ENCODE assay signal across 1 cellular context in genomic region chr14:95157195-95157986, GRCh38.
TF ChIP-seq lines count a peak whose summit lies in the region.

A gene with protein sequence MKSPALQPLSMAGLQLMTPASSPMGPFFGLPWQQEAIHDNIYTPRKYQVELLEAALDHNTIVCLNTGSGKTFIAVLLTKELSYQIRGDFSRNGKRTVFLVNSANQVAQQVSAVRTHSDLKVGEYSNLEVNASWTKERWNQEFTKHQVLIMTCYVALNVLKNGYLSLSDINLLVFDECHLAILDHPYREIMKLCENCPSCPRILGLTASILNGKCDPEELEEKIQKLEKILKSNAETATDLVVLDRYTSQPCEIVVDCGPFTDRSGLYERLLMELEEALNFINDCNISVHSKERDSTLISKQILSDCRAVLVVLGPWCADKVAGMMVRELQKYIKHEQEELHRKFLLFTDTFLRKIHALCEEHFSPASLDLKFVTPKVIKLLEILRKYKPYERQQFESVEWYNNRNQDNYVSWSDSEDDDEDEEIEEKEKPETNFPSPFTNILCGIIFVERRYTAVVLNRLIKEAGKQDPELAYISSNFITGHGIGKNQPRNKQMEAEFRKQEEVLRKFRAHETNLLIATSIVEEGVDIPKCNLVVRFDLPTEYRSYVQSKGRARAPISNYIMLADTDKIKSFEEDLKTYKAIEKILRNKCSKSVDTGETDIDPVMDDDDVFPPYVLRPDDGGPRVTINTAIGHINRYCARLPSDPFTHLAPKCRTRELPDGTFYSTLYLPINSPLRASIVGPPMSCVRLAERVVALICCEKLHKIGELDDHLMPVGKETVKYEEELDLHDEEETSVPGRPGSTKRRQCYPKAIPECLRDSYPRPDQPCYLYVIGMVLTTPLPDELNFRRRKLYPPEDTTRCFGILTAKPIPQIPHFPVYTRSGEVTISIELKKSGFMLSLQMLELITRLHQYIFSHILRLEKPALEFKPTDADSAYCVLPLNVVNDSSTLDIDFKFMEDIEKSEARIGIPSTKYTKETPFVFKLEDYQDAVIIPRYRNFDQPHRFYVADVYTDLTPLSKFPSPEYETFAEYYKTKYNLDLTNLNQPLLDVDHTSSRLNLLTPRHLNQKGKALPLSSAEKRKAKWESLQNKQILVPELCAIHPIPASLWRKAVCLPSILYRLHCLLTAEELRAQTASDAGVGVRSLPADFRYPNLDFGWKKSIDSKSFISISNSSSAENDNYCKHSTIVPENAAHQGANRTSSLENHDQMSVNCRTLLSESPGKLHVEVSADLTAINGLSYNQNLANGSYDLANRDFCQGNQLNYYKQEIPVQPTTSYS (N-terminal part only) (minus strand): TSS chr14:95157529. CDS start chr14:95133458, 24,071 bp downstream.

TF ChIP-seq in HepG2, 621 proteins besides CTCF, POLR2A, EP300 and RAD21 (continued from another document and continues in another):
- TF ChIP-seq, protein P1, sequence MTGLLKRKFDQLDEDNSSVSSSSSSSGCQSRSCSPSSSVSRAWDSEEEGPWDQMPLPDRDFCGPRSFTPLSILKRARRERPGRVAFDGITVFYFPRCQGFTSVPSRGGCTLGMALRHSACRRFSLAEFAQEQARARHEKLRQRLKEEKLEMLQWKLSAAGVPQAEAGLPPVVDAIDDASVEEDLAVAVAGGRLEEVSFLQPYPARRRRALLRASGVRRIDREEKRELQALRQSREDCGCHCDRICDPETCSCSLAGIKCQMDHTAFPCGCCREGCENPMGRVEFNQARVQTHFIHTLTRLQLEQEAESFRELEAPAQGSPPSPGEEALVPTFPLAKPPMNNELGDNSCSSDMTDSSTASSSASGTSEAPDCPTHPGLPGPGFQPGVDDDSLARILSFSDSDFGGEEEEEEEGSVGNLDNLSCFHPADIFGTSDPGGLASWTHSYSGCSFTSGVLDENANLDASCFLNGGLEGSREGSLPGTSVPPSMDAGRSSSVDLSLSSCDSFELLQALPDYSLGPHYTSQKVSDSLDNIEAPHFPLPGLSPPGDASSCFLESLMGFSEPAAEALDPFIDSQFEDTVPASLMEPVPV (CRISPR knock-in tag; IDR thresholded peaks at IDR 0.05): peak; percentile 34; the same call in 1 of the 2 replicates
- TF ChIP-seq ZNF121 (CRISPR knock-in tag; IDR thresholded peaks at IDR 0.05) (0 out of 2 replicates have a peak, but pooled peaks have one; percentile 10), SCMH1 (CRISPR knock-in tag; IDR thresholded peaks at IDR 0.05; ENCODE audit: borderline replicate concordance) (no peak), GTF3A (CRISPR knock-in tag; conservative IDR thresholded peaks at IDR 0.05) (no peak), KMT2A (CRISPR knock-in tag; IDR thresholded peaks at IDR 0.05) (peak; percentile 88; the same call in 1 of the 2 replicates), ZBTB43 (CRISPR knock-in tag; conservative IDR thresholded peaks at IDR 0.05) (peak; percentile 11; the same call in 1 of the 2 replicates), ZNF160 (CRISPR knock-in tag; IDR thresholded peaks at IDR 0.05) (no peak), ZMYM4 (CRISPR knock-in tag; IDR thresholded peaks at IDR 0.05) (no peak), ZFP62 (CRISPR knock-in tag; IDR thresholded peaks at IDR 0.05) (no peak), ZZZ3 (CRISPR knock-in tag; IDR thresholded peaks at IDR 0.05; ENCODE audit: borderline replicate concordance) (peak; percentile 29; the same call in 1 of the 2 replicates), SIX4 (CRISPR knock-in tag; IDR thresholded peaks at IDR 0.05) (no peak), ZNF33B (CRISPR knock-in tag; IDR thresholded peaks at IDR 0.05) (0 out of 2 replicates have a peak, but pooled peaks have one; percentile 33), ZFY (CRISPR knock-in tag; IDR thresholded peaks at IDR 0.05) (peak; percentile 98), ZSCAN12 (CRISPR knock-in tag; IDR thresholded peaks at IDR 0.05) (no peak; the same call in 1 of the 2 replicates), ELF3 (CRISPR knock-in tag; IDR thresholded peaks at IDR 0.05) (no peak), YEATS2 (CRISPR knock-in tag; IDR thresholded peaks at IDR 0.05; ENCODE audit: borderline replicate concordance) (peak; percentile 80), KAT2B (IDR thresholded peaks at IDR 0.05; ENCODE audit: borderline replicate concordance, low read depth, low read length) (no peak), MEIS2 (CRISPR knock-in tag; IDR thresholded peaks at IDR 0.05) (peak; percentile 82; the same call in 1 of the 2 replicates), TMF1 (CRISPR knock-in tag; IDR thresholded peaks at IDR 0.05; ENCODE audit: low read depth) (peak; percentile 73; the same call in 1 of the 2 replicates), FUBP1 (CRISPR knock-in tag; IDR thresholded peaks at IDR 0.05; ENCODE audit: borderline replicate concordance) (no peak), DNMT1 (CRISPR knock-in tag; IDR thresholded peaks at IDR 0.05) (no peak), ZNF547 (CRISPR knock-in tag; IDR thresholded peaks at IDR 0.05) (peak; percentile 17; the same call in 1 of the 2 replicates), ELF4 (CRISPR knock-in tag; IDR thresholded peaks at IDR 0.05; ENCODE audit: borderline replicate concordance) (peak; percentile 56; the same call in 1 of the 2 replicates), TAF1 (CRISPR knock-in tag; IDR thresholded peaks at IDR 0.05) (peak; percentile 62; the same call in 1 of the 2 replicates), ZNF275 (CRISPR knock-in tag; IDR thresholded peaks at IDR 0.05; ENCODE audit: borderline replicate concordance) (no peak), CAMTA2 (CRISPR knock-in tag; IDR thresholded peaks at IDR 0.05; ENCODE audit: borderline replicate concordance) (0 out of 2 replicates have a peak, but pooled peaks have one; percentile 45), DDIT3 (CRISPR knock-in tag; IDR thresholded peaks at IDR 0.05) (no peak), SRY (CRISPR knock-in tag; IDR thresholded peaks at IDR 0.05) (peak; percentile 77; the same call in 1 of the 2 replicates), ZNF879 (CRISPR knock-in tag; IDR thresholded peaks at IDR 0.05) (0 out of 2 replicates have a peak, but pooled peaks have one; percentile 37), ZNF569 (CRISPR knock-in tag; IDR thresholded peaks at IDR 0.05; ENCODE audit: borderline replicate concordance) (no peak), ZNF615 (CRISPR knock-in tag; IDR thresholded peaks at IDR 0.05; ENCODE audit: borderline replicate concordance) (no peak), ZNF232 (CRISPR knock-in tag; IDR thresholded peaks at IDR 0.05; ENCODE audit: borderline replicate concordance) (no peak; the same call in 1 of the 2 replicates), ARID2 (CRISPR knock-in tag; IDR thresholded peaks at IDR 0.05; ENCODE audit: borderline replicate concordance) (peak; percentile 40; the same call in 1 of the 2 replicates), ZNF333 (CRISPR knock-in tag; IDR thresholded peaks at IDR 0.05; ENCODE audit: borderline replicate concordance) (no peak), REL (CRISPR knock-in tag; conservative IDR thresholded peaks at IDR 0.05) (no peak), ZNF292 (CRISPR knock-in tag; IDR thresholded peaks at IDR 0.05; ENCODE audit: borderline replicate concordance, low read depth) (0 out of 2 replicates have a peak, but pooled peaks have one; percentile 5), ZNF891 (CRISPR knock-in tag; IDR thresholded peaks at IDR 0.05) (peak; percentile 87; the same call in 1 of the 2 replicates), JDP2 (CRISPR knock-in tag; IDR thresholded peaks at IDR 0.05; ENCODE audit: borderline replicate concordance) (no peak), PBX3 (CRISPR knock-in tag; IDR thresholded peaks at IDR 0.05; ENCODE audit: borderline replicate concordance) (no peak), TCF7L2 (IDR thresholded peaks at IDR 0.05; ENCODE audit: low read depth, low read length) (no peak), PREB (CRISPR knock-in tag; IDR thresholded peaks at IDR 0.05) (no peak), RXRA (CRISPR knock-in tag; IDR thresholded peaks at IDR 0.05) (peak; percentile 87), TOPORS (CRISPR knock-in tag; IDR thresholded peaks at IDR 0.05) (peak; percentile 52; the same call in 1 of the 2 replicates), TGIF2 (CRISPR knock-in tag; IDR thresholded peaks at IDR 0.05) (peak; percentile 52; the same call in 1 of the 2 replicates)
- TF ChIP-seq, protein P2, sequence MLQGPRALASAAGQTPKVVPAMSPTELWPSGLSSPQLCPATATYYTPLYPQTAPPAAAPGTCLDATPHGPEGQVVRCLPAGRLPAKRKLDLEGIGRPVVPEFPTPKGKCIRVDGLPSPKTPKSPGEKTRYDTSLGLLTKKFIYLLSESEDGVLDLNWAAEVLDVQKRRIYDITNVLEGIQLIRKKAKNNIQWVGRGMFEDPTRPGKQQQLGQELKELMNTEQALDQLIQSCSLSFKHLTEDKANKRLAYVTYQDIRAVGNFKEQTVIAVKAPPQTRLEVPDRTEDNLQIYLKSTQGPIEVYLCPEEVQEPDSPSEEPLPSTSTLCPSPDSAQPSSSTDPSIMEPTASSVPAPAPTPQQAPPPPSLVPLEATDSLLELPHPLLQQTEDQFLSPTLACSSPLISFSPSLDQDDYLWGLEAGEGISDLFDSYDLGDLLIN (CRISPR knock-in tag; IDR thresholded peaks at IDR 0.05; ENCODE audit: borderline replicate concordance): no peak
- TF ChIP-seq, protein P3, sequence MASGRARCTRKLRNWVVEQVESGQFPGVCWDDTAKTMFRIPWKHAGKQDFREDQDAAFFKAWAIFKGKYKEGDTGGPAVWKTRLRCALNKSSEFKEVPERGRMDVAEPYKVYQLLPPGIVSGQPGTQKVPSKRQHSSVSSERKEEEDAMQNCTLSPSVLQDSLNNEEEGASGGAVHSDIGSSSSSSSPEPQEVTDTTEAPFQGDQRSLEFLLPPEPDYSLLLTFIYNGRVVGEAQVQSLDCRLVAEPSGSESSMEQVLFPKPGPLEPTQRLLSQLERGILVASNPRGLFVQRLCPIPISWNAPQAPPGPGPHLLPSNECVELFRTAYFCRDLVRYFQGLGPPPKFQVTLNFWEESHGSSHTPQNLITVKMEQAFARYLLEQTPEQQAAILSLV (CRISPR knock-in tag; IDR thresholded peaks at IDR 0.05; ENCODE audit: borderline replicate concordance): 0 out of 2 replicates have a peak, but pooled peaks have one; percentile 54
- TF ChIP-seq, protein P4, sequence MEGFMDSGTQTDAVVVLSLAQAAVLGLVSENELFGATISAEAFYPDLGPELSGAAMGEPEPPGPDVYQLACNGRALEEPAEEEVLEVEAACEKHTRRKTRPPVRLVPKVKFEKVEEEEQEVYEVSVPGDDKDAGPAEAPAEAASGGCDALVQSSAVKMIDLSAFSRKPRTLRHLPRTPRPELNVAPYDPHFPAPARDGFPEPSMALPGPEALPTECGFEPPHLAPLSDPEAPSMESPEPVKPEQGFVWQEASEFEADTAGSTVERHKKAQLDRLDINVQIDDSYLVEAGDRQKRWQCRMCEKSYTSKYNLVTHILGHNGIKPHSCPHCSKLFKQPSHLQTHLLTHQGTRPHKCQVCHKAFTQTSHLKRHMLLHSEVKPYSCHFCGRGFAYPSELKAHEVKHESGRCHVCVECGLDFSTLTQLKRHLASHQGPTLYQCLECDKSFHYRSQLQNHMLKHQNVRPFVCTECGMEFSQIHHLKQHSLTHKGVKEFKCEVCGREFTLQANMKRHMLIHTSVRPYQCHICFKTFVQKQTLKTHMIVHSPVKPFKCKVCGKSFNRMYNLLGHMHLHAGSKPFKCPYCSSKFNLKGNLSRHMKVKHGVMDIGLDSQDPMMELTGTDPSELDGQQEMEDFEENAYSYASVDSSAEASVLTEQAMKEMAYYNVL (CRISPR knock-in tag; IDR thresholded peaks at IDR 0.05; ENCODE audit: borderline replicate concordance): 0 out of 2 replicates have a peak, but pooled peaks have one; percentile 50
